37 cellular contexts compared by ENCODE assay signal in genomic region chr16:7074715-7075114, GRCh38.
DNase-seq lines count a peak whose midpoint lies in the region; ATAC-seq, FAIRE-seq and TF ChIP-seq lines count a peak whose summit lies in the region.
"Had no signal": no experiment of that assay in that cellular context is flagged by ENCODE, and none has a peak within 500 bp of the region (broad histone marks: within the 10 kb centered on the region; RNA-seq: fewer than 3 reads in every experiment).

No MANE protein-coding gene starts in this region.

- H3K23ac ChIP-seq in IMR-90 (ENCODE audit: low read depth, low read length) (no peak overlapping the region), H1 (ENCODE audit: insufficient read length) (no peak overlapping the region), trophoblast cell (ENCODE audit: low read length) (no peak overlapping the region)

- TF ChIP-seq POLR2A in HepG2 (IDR thresholded peaks at IDR 0.05; ENCODE audit: insufficient read depth in 1 of 2, low read depth in 2 of 2, low read length in 2 of 2): no peak
- no peak for TF ChIP-seq POLR2A in right lobe of liver (IDR thresholded peaks at IDR 0.05)
- no peak for TF ChIP-seq POLR2A in IMR-90 (IDR thresholded peaks at IDR 0.05; ENCODE audit: low read depth, low read length)
- TF ChIP-seq POLR2A in K562 (conservative IDR thresholded peaks at IDR 0.05): no peak
- no peak for TF ChIP-seq POLR2A in H1 (IDR thresholded peaks at IDR 0.05; ENCODE audit: control extremely low read depth in 1 of 2, low read depth in 2 of 2, low read length in 2 of 2)

- TF ChIP-seq RAD21 in HepG2 (CRISPR knock-in tag; IDR thresholded peaks at IDR 0.05) (no peak), IMR-90 (IDR thresholded peaks at IDR 0.05; ENCODE audit: low read length) (no peak), K562 (CRISPR knock-in tag; conservative IDR thresholded peaks at IDR 0.05 in 1 of 2, IDR thresholded peaks at IDR 0.05 in 1 of 2) (no peak), H1 (IDR thresholded peaks at IDR 0.05 in 1 of 2, conservative IDR thresholded peaks at IDR 0.05 in 1 of 2; ENCODE audit: low read depth in 2 of 2, low read length in 2 of 2) (no peak)

- H2BK120ac ChIP-seq in IMR-90 (ENCODE audit: low read depth, low read length) (no peak overlapping the region), H1 (replicated peaks; ENCODE audit: low read depth, low read length) (no peak overlapping the region), trophoblast cell (ENCODE audit: insufficient read depth, low read length, poor library complexity) (no peak overlapping the region)

- H3K14ac ChIP-seq in IMR-90 (replicated peaks; ENCODE audit: low read depth, low read length) (no peak overlapping the region), H1 (ENCODE audit: insufficient read length) (no peak overlapping the region), trophoblast cell (ENCODE audit: low read length) (no peak overlapping the region)

- H4K91ac ChIP-seq in IMR-90 (ENCODE audit: insufficient read depth, low read depth, low read length) (no peak overlapping the region), H1 (replicated peaks; ENCODE audit: insufficient read length, low read length) (no peak overlapping the region), trophoblast cell (ENCODE audit: low read depth, low read length) (no peak overlapping the region)

- BruUV-seq in HepG2 (replicated peaks; lab: Mats Ljungman, UMichigan) (no TSS peak), IMR-90 (replicated peaks; lab: Mats Ljungman, UMichigan) (no TSS peak), K562 (replicated peaks; lab: Mats Ljungman, UMichigan) (no TSS peak)

- H2BK5ac ChIP-seq in IMR-90 (ENCODE audit: low read depth, low read length, poor library complexity, severe bottlenecking) (no peak overlapping the region), H1 (ENCODE audit: low read depth, low read length) (no peak overlapping the region), trophoblast cell (ENCODE audit: low read depth, low read length, poor library complexity) (no peak overlapping the region)

- FAIRE-seq in HepG2 (lab: Jason Lieb, UNC): peak; percentile 4
- FAIRE-seq in K562 (lab: Jason Lieb, UNC): no peak
- no peak for FAIRE-seq in H1 (lab: Jason Lieb, UNC)
- FAIRE-seq: A204.1, A549, D721Med had no signal

- intact Hi-C loops in HepG2 (cut with micrococcal nuclease; ENCODE audit: unreplicated experiment) (loop anchor here (1.0 kb wide), 1 partner anchor 39 kb away; no protein-coding TSS in a partner anchor), right lobe of liver (cut with DNase I) (no loop called here), IMR-90 (cut with micrococcal nuclease) (no loop called here), K562 (cut with micrococcal nuclease) (no loop called here)
- intact Hi-C loops in activated T-helper 1 cell treated with anti-CD3 and anti-CD28 coated beads, Interleukin-12 subunit alpha, Interleukin-12 subunit beta, Interleukin-2, Interleukin-4 antibody, amounts not matched to agents 30 ng/mL and 10 ng/mL and 1 ng/mL, durations not matched to agents 14 hours and 24 hours and 36 hours (cut with micrococcal nuclease): no loop called here

- no peaks in the 10 kb centered on the region for H3K4me1 Mint-ChIP-seq in activated T-helper 1 cell treated with anti-CD3 and anti-CD28 coated beads, Interleukin-12 subunit alpha, Interleukin-12 subunit beta, Interleukin-2, Interleukin-4 antibody, amounts not matched to agents 30 ng/mL and 10 ng/mL and 1 ng/mL, durations not matched to agents 14 hours and 24 hours and 36 hours (ENCODE audit: low read depth)
- H3K4me1 Mint-ChIP-seq: B cell; CD14-positive monocyte; CD4-positive, alpha-beta memory T cell; CD4-positive, CD25-positive, alpha-beta regulatory T cell; CD8-positive, alpha-beta memory T cell had no signal

- no peak overlapping the region for H2BK20ac ChIP-seq in IMR-90 (ENCODE audit: low read depth, low read length)
- H2BK20ac ChIP-seq in H1 (ENCODE audit: low read length): no peak overlapping the region

- no peaks in the 10 kb centered on the region for H3K23me2 ChIP-seq in H1 (ENCODE audit: low read depth, low read length)

- TF ChIP-seq CTCF in HepG2 (CRISPR knock-in tag; IDR thresholded peaks at IDR 0.05) (no peak), right lobe of liver (IDR thresholded peaks at IDR 0.05) (no peak), IMR-90 (conservative IDR thresholded peaks at IDR 0.05; ENCODE audit: low read depth, low read length) (no peak), K562 (IDR thresholded peaks at IDR 0.05 in 2 of 3, conservative IDR thresholded peaks at IDR 0.05 in 1 of 3; ENCODE audit: insufficient read depth in 2 of 3, low read depth in 1 of 3, low read length in 3 of 3) (no peak), H1 (IDR thresholded peaks at IDR 0.05; ENCODE audit: control extremely low read depth in 1 of 3, insufficient read depth in 1 of 3, low read depth in 1 of 3, low read length in 3 of 3) (no peak)

- H4K5ac ChIP-seq in IMR-90 (ENCODE audit: low read depth, low read length) (no peak overlapping the region), H1 (ENCODE audit: insufficient read length, low read depth, low read length) (no peak overlapping the region)

- H2AK9ac ChIP-seq in IMR-90 (replicated peaks; ENCODE audit: low read depth, low read length, poor library complexity): no peak overlapping the region

- H3K27ac ChIP-seq in HepG2 (ENCODE audit: extremely low read length, insufficient read depth, low read length): no peak overlapping the region
- H3K27ac ChIP-seq in right lobe of liver: no peak overlapping the region
- no peak overlapping the region for H3K27ac ChIP-seq in IMR-90 (ENCODE audit: insufficient read depth, low read length)
- no peak overlapping the region for H3K27ac ChIP-seq in K562 (ENCODE audit: extremely low read depth, low read depth, low read length)
- no peak overlapping the region for H3K27ac ChIP-seq in H1 (ENCODE audit: low read depth, low read length)
- no peak overlapping the region for H3K27ac ChIP-seq in trophoblast cell (ENCODE audit: low read depth, low read length)
- H3K27ac ChIP-seq: 22Rv1; A549; BLaER1; BLaER1 treated with 17β-estradiol and CSF1 and Interleukin-3, amounts not matched to agents 10 nM and 100 nM; C4-2B had no signal

- H3K4ac ChIP-seq in IMR-90 (ENCODE audit: low read depth, low read length) (no peak overlapping the region), H1 (replicated peaks; ENCODE audit: insufficient read length, low read depth, low read length) (no peak overlapping the region), trophoblast cell (ENCODE audit: low read depth, low read length) (no peak overlapping the region)

- dilution Hi-C loops in IMR-90 (cut with HindIII; ENCODE audit: low sequenced_read_pairs, unreplicated experiment): no loop called here

- H3K4me1 ChIP-seq in HepG2 (ENCODE audit: insufficient read depth, low read length): no peaks in the 10 kb centered on the region
- H3K4me1 ChIP-seq in right lobe of liver: no peaks in the 10 kb centered on the region
- no peaks in the 10 kb centered on the region for H3K4me1 ChIP-seq in IMR-90 (ENCODE audit: control insufficient read depth, insufficient read depth, low read length)
- H3K4me1 ChIP-seq in K562 (replicated peaks in 1 of 2; ENCODE audit: control insufficient read depth in 2 of 2, insufficient read depth in 2 of 2, low read length in 2 of 2): no peaks in the 10 kb centered on the region
- H3K4me1 ChIP-seq in H1 (replicated peaks in 1 of 4; ENCODE audit: control insufficient read depth in 3 of 4, insufficient read depth in 4 of 4, low read length in 3 of 4): no peaks in the 10 kb centered on the region
- H3K4me1 ChIP-seq in trophoblast cell (ENCODE audit: control insufficient read depth in 1 of 2, insufficient read depth in 2 of 2, low read length in 2 of 2): no peaks in the 10 kb centered on the region
- H3K4me1 ChIP-seq: A549; BE2C; BLaER1; BLaER1 treated with 17β-estradiol and CSF1 and Interleukin-3, amounts not matched to agents 10 nM and 100 nM; Caco-2 had no signal

- no peak overlapping the region for H3K4me3 Mint-ChIP-seq in activated T-helper 1 cell treated with anti-CD3 and anti-CD28 coated beads, Interleukin-12 subunit alpha, Interleukin-12 subunit beta, Interleukin-2, Interleukin-4 antibody, amounts not matched to agents 30 ng/mL and 10 ng/mL and 1 ng/mL, durations not matched to agents 14 hours and 24 hours and 36 hours
- H3K4me3 Mint-ChIP-seq: B cell; CD14-positive monocyte; CD4-positive, alpha-beta T cell; CD4-positive, CD25-positive, alpha-beta regulatory T cell; CD8-positive, alpha-beta memory T cell; CD8-positive, alpha-beta T cell had no signal

- H3K56ac ChIP-seq in IMR-90 (ENCODE audit: extremely low read depth, insufficient read depth, low read length) (no peak overlapping the region), H1 (replicated peaks; ENCODE audit: insufficient read length, low read depth, low read length) (no peak overlapping the region)

- no peak overlapping the region for H3K4me2 ChIP-seq in HepG2 (ENCODE audit: low read depth, low read length)
- no peak overlapping the region for H3K4me2 ChIP-seq in IMR-90 (ENCODE audit: low read depth, low read length)
- H3K4me2 ChIP-seq in K562 (ENCODE audit: insufficient read depth, low read length): no peak overlapping the region
- H3K4me2 ChIP-seq in H1 (ENCODE audit: insufficient read depth in 1 of 2, low read depth in 2 of 2, low read length in 2 of 2): no peak overlapping the region
- no peak overlapping the region for H3K4me2 ChIP-seq in trophoblast cell (ENCODE audit: low read length)
- H3K4me2 ChIP-seq: A549; BLaER1; BLaER1 treated with 17β-estradiol and CSF1 and Interleukin-3, amounts not matched to agents 10 nM and 100 nM had no signal

- peaks cover 46% of the 10 kb centered on the region for H3K9me3 Mint-ChIP-seq in activated T-helper 1 cell treated with anti-CD3 and anti-CD28 coated beads, Interleukin-12 subunit alpha, Interleukin-12 subunit beta, Interleukin-2, Interleukin-4 antibody, amounts not matched to agents 30 ng/mL and 10 ng/mL and 1 ng/mL, durations not matched to agents 14 hours and 24 hours and 36 hours

- H3K9ac ChIP-seq in HepG2 (ENCODE audit: insufficient read depth, low read depth, low read length): no peak overlapping the region
- no peak overlapping the region for H3K9ac ChIP-seq in IMR-90 (ENCODE audit: low read depth, low read length)
- no peak overlapping the region for H3K9ac ChIP-seq in K562 (ENCODE audit: insufficient read depth in 1 of 2, low read depth in 2 of 2, low read length in 2 of 2)
- H3K9ac ChIP-seq in H1 (replicated peaks in 1 of 4; ENCODE audit: extremely low read depth in 1 of 4, low read depth in 3 of 4, low read length in 3 of 4): no peak overlapping the region
- no peak overlapping the region for H3K9ac ChIP-seq in trophoblast cell (ENCODE audit: low read length)
- H3K9ac ChIP-seq: BLaER1; BLaER1 treated with 17β-estradiol and CSF1 and Interleukin-3, amounts not matched to agents 10 nM and 100 nM had no signal

- no peaks in the 10 kb centered on the region for H3K36me3 Mint-ChIP-seq in activated T-helper 1 cell treated with anti-CD3 and anti-CD28 coated beads, Interleukin-12 subunit alpha, Interleukin-12 subunit beta, Interleukin-2, Interleukin-4 antibody, amounts not matched to agents 30 ng/mL and 10 ng/mL and 1 ng/mL, durations not matched to agents 14 hours and 24 hours and 36 hours (ENCODE audit: low read depth)
- H3K36me3 Mint-ChIP-seq: CD14-positive monocyte; CD4-positive, alpha-beta memory T cell; CD4-positive, CD25-positive, alpha-beta regulatory T cell; CD8-positive, alpha-beta memory T cell; CD8-positive, alpha-beta T cell had no signal

- H3K9me1 ChIP-seq in IMR-90 (ENCODE audit: insufficient read depth, low read length) (no peaks in the 10 kb centered on the region), K562 (ENCODE audit: control insufficient read depth, insufficient read depth, low read length) (no peaks in the 10 kb centered on the region)

- H3K79me1 ChIP-seq in IMR-90 (ENCODE audit: low read depth in 1 of 2, low read length in 2 of 2) (no peaks in the 10 kb centered on the region), H1 (ENCODE audit: low read depth, low read length) (no peaks in the 10 kb centered on the region), trophoblast cell (ENCODE audit: low read length) (no peaks in the 10 kb centered on the region)

- no peak overlapping the region for H2AFZ ChIP-seq in HepG2 (ENCODE audit: low read length)
- H2AFZ ChIP-seq in IMR-90 (replicated peaks; ENCODE audit: low read length, poor library complexity): no peak overlapping the region
- H2AFZ ChIP-seq in K562 (ENCODE audit: low read depth, low read length): no peak overlapping the region
- H2AFZ ChIP-seq in H1 (ENCODE audit: low read length): no peak overlapping the region
- no peak overlapping the region for H2AFZ ChIP-seq in trophoblast cell (ENCODE audit: insufficient read depth, low read length, poor library complexity)

- no peak overlapping the region for H2BK12ac ChIP-seq in H1 (ENCODE audit: low read depth, low read length)
- H2BK12ac ChIP-seq in trophoblast cell (ENCODE audit: low read length): no peak overlapping the region

- 71% methylated on average over 4 of the region's 4 CpGs for WGBS in HepG2 (ENCODE audit: low lambda C conversion rate)
- WGBS in right lobe of liver (ENCODE audit: insufficient coverage, low coverage, low lambda C conversion rate, missing lambda C conversion rate): 63% methylated on average over 3 of the region's 4 CpGs
- no CpG with 5 or more reads among the region's 4 CpGs for WGBS in IMR-90 (ENCODE audit: extremely low coverage in 2 of 2, insufficient read length in 1 of 2), 2 experiments
- WGBS in K562 (ENCODE audit: insufficient coverage, low coverage, missing lambda C conversion rate): 8% methylated on average over 4 of the region's 4 CpGs
- 95% methylated on average over 4 of the region's 4 CpGs; no CpG with 5 or more reads in 1 of the 2 experiments for WGBS in H1 (ENCODE audit: extremely low coverage in 1 of 2, insufficient coverage in 1 of 2, insufficient read length in 1 of 2, insufficient replicate concordance in 2 of 2, low coverage in 1 of 2, low lambda C conversion rate in 2 of 2, missing lambda C conversion rate in 1 of 2), 2 experiments
- WGBS in trophoblast cell (ENCODE audit: extremely low coverage, insufficient coverage, insufficient read length): no CpG with 5 or more reads among the region's 4 CpGs

- H3K36me3 ChIP-seq in HepG2 (replicated peaks in 1 of 2; ENCODE audit: control insufficient read depth in 1 of 2, insufficient read depth in 2 of 2, low read length in 2 of 2) (no peaks in the 10 kb centered on the region), right lobe of liver (no peaks in the 10 kb centered on the region), IMR-90 (ENCODE audit: control insufficient read depth, insufficient read depth, low read length) (no peaks in the 10 kb centered on the region), K562 (ENCODE audit: control insufficient read depth, insufficient read depth, low read length) (no peaks in the 10 kb centered on the region), H1 (ENCODE audit: control insufficient read depth in 2 of 4, insufficient read depth in 4 of 4, low read length in 3 of 4) (no peaks in the 10 kb centered on the region), trophoblast cell (ENCODE audit: control insufficient read depth in 1 of 2, insufficient read depth in 2 of 2, low read length in 2 of 2) (no peaks in the 10 kb centered on the region)
- H3K36me3 ChIP-seq: BE2C; BLaER1; BLaER1 treated with 17β-estradiol and CSF1 and Interleukin-3, amounts not matched to agents 10 nM and 100 nM had no signal

- H3K4me3 ChIP-seq in HepG2 (replicated peaks in 1 of 3; ENCODE audit: insufficient read depth in 1 of 3, low read depth in 2 of 3, low read length in 3 of 3): no peak overlapping the region
- no peak overlapping the region for H3K4me3 ChIP-seq in right lobe of liver
- H3K4me3 ChIP-seq in IMR-90 (ENCODE audit: insufficient read depth, low read depth, low read length): no peak overlapping the region
- no peak overlapping the region for H3K4me3 ChIP-seq in K562
- no peak overlapping the region for H3K4me3 ChIP-seq in H1 (ENCODE audit: extremely low read depth in 1 of 4, insufficient read depth in 2 of 4, low read depth in 3 of 4, low read length in 4 of 4)
- no peak overlapping the region for H3K4me3 ChIP-seq in trophoblast cell (ENCODE audit: low read depth, low read length)
- H3K4me3 ChIP-seq: A549; BLaER1; BLaER1 treated with 17β-estradiol and CSF1 and Interleukin-3, amounts not matched to agents 10 nM and 100 nM had no signal

- CTCF ChIA-PET in HepG2 (lab: Yijun Ruan, JAX; ENCODE audit: low intra/inter-chr PET ratio, low total read pairs) (no interaction called here), IMR-90 (lab: Yijun Ruan, JAX) (no interaction called here), K562 (lab: Yijun Ruan, JAX; ENCODE audit: low intra/inter-chr PET ratio) (no interaction called here), H1 (lab: Charles Lee; ENCODE audit: partially characterized antibody) (no interaction called here)

- ATAC-seq in HepG2 (no peak), right lobe of liver (no peak), IMR-90 (ENCODE audit: low read depth) (no peak), K562 (no peak), GM19397 (IDR thresholded peaks at IDR 0.05; ENCODE audit: unreplicated experiment) (no peak)
- ATAC-seq: A549; CD8-positive, alpha-beta T cell had no signal

- no peak for DNase-seq in HepG2 (ENCODE audit: low spot score)
- no peak for DNase-seq in right lobe of liver
- no peak for DNase-seq in IMR-90
- DNase-seq in K562 (ENCODE audit: extremely low read depth in 1 of 4, low spot score in 3 of 4): no peak
- DNase-seq in H1 (ENCODE audit: low read depth in 1 of 2, low spot score in 2 of 2): no peak
- no peak for DNase-seq in trophoblast cell
- DNase-seq in activated T-helper 1 cell treated with anti-CD3 and anti-CD28 coated beads, Interleukin-12 subunit alpha, Interleukin-12 subunit beta, Interleukin-2, Interleukin-4 antibody, amounts not matched to agents 30 ng/mL and 10 ng/mL and 1 ng/mL, durations not matched to agents 14 hours and 24 hours and 36 hours (ENCODE audit: low spot score): no peak
- DNase-seq: 8988T; ACHN; AML-193; BE2C; C1 segment of cervical spinal cord; Caco-2; Calu3; CD4-positive, alpha-beta memory T cell; CD4-positive, alpha-beta T cell; CD4-positive, CD25-positive, alpha-beta regulatory T cell; CD8-positive, alpha-beta memory T cell; CD8-positive, alpha-beta T cell; COR-L47; DMS 273 treated with DMSO at 0.1 percent for 48 hours; DMS153; DMS53; DMS79; DMS79 treated with DMSO at 0.1 percent for 48 hours; DND-41; EL had no signal

- H4K8ac ChIP-seq in IMR-90 (ENCODE audit: low read depth in 2 of 2, low read length in 2 of 2) (no peak overlapping the region), H1 (ENCODE audit: extremely low read depth, insufficient read depth, low read length) (no peak overlapping the region), trophoblast cell (ENCODE audit: low read depth, low read length) (no peak overlapping the region)

- in situ Hi-C loops in HepG2 (cut with HindIII; ENCODE audit: extremely low pct_ligation_motif_present, low pct_unique_long_range_greater_than_20kb) (no loop called here), IMR-90 (cut with MboI; ENCODE audit: low sequenced_read_pairs) (no loop called here), K562 (cut with MboI) (no loop called here)

- no peaks in the 10 kb centered on the region for H3K79me2 ChIP-seq in HepG2 (ENCODE audit: insufficient read depth, low read length)
- no peaks in the 10 kb centered on the region for H3K79me2 ChIP-seq in K562 (ENCODE audit: control insufficient read depth, insufficient read depth, low read length)
- no peaks in the 10 kb centered on the region for H3K79me2 ChIP-seq in H1 (ENCODE audit: control insufficient read depth in 1 of 2, insufficient read depth in 2 of 2, low read length in 2 of 2)
- no peaks in the 10 kb centered on the region for H3K79me2 ChIP-seq in trophoblast cell (ENCODE audit: control insufficient read depth, insufficient read depth, low read length, poor library complexity)

- H3K27me3 ChIP-seq in HepG2 (ENCODE audit: control insufficient read depth in 1 of 2, insufficient read depth in 2 of 2, low read length in 2 of 2) (no peaks in the 10 kb centered on the region), right lobe of liver (no peaks in the 10 kb centered on the region), IMR-90 (ENCODE audit: control insufficient read depth, insufficient read depth, low read length) (no peaks in the 10 kb centered on the region), K562 (ENCODE audit: control insufficient read depth in 2 of 2, insufficient read depth in 2 of 2, low read length in 2 of 2) (no peaks in the 10 kb centered on the region; a peak in 1 of 5 replicates), H1 (replicated peaks in 1 of 4; ENCODE audit: control insufficient read depth in 3 of 4, extremely low read depth in 1 of 4, insufficient read depth in 3 of 4, low read length in 3 of 4) (no peaks in the 10 kb centered on the region), trophoblast cell (ENCODE audit: insufficient read depth, low read length) (no peaks in the 10 kb centered on the region)
- H3K27me3 ChIP-seq: BE2C; BLaER1; BLaER1 treated with 17β-estradiol and CSF1 and Interleukin-3, amounts not matched to agents 10 nM and 100 nM had no signal

- H3K18ac ChIP-seq in IMR-90 (ENCODE audit: low read depth, low read length) (no peak overlapping the region), H1 (ENCODE audit: extremely low read depth, low read length) (no peak overlapping the region), trophoblast cell (ENCODE audit: low read length) (no peak overlapping the region)

- H3K27ac Mint-ChIP-seq in activated T-helper 1 cell treated with anti-CD3 and anti-CD28 coated beads, Interleukin-12 subunit alpha, Interleukin-12 subunit beta, Interleukin-2, Interleukin-4 antibody, amounts not matched to agents 30 ng/mL and 10 ng/mL and 1 ng/mL, durations not matched to agents 14 hours and 24 hours and 36 hours: no peak overlapping the region
- H3K27ac Mint-ChIP-seq: B cell; CD14-positive monocyte; CD4-positive, alpha-beta memory T cell; CD4-positive, alpha-beta T cell; CD8-positive, alpha-beta memory T cell; CD8-positive, alpha-beta T cell had no signal

- no peak overlapping the region for H4K12ac ChIP-seq in trophoblast cell (ENCODE audit: low read depth, low read length)

- TF ChIP-seq EP300 in HepG2 (IDR thresholded peaks at IDR 0.05; ENCODE audit: low read depth in 2 of 2, low read length in 2 of 2) (no peak), HepG2 (CRISPR knock-in tag; IDR thresholded peaks at IDR 0.05; ENCODE audit: borderline replicate concordance) (no peak), K562 (IDR thresholded peaks at IDR 0.05; ENCODE audit: low read length) (no peak), H1 (IDR thresholded peaks at IDR 0.05; ENCODE audit: borderline replicate concordance in 1 of 2, low read depth in 2 of 2, low read length in 2 of 2) (no peak)

- H4K20me1 ChIP-seq in HepG2 (ENCODE audit: insufficient read depth, low read length) (no peaks in the 10 kb centered on the region), IMR-90 (ENCODE audit: insufficient read depth, low read length) (no peaks in the 10 kb centered on the region), K562 (replicated peaks; ENCODE audit: control insufficient read depth, insufficient read depth, low read length) (no peaks in the 10 kb centered on the region), H1 (replicated peaks in 1 of 2; ENCODE audit: control insufficient read depth in 1 of 2, insufficient read depth in 2 of 2, low read length in 2 of 2) (no peaks in the 10 kb centered on the region)
- H4K20me1 ChIP-seq: BLaER1; BLaER1 treated with 17β-estradiol and CSF1 and Interleukin-3, amounts not matched to agents 10 nM and 100 nM had no signal

- H3K27me3 Mint-ChIP-seq in activated T-helper 1 cell treated with anti-CD3 and anti-CD28 coated beads, Interleukin-12 subunit alpha, Interleukin-12 subunit beta, Interleukin-2, Interleukin-4 antibody, amounts not matched to agents 30 ng/mL and 10 ng/mL and 1 ng/mL, durations not matched to agents 14 hours and 24 hours and 36 hours (ENCODE audit: insufficient read depth): no peaks in the 10 kb centered on the region
- H3K27me3 Mint-ChIP-seq: B cell; CD4-positive, alpha-beta memory T cell; CD4-positive, alpha-beta T cell; CD4-positive, CD25-positive, alpha-beta regulatory T cell; CD8-positive, alpha-beta memory T cell had no signal

- H3K9me3 ChIP-seq in HepG2 (ENCODE audit: low read length) (0 out of 2 replicates have a peak, but pooled peaks cover 4% of the 10 kb centered on the region), right lobe of liver (no peaks in the 10 kb centered on the region), IMR-90 (ENCODE audit: control insufficient read depth, insufficient read depth, low read length) (peaks cover 7% of the 10 kb centered on the region; the same call in 1 of the 2 replicates), K562 (replicated peaks; ENCODE audit: control insufficient read depth, insufficient read depth, low read depth, low read length) (no peaks in the 10 kb centered on the region), H1 (ENCODE audit: insufficient read depth in 2 of 2, low read depth in 1 of 2, low read length in 1 of 2) (no peaks in the 10 kb centered on the region), trophoblast cell (ENCODE audit: insufficient read depth, low read depth, low read length) (no peaks in the 10 kb centered on the region)
- H3K9me3 ChIP-seq: A549, BE2C, BLaER1, Caco-2 had no signal

- no peak overlapping the region for H2AK5ac ChIP-seq in IMR-90 (ENCODE audit: low read depth, low read length)
- H2AK5ac ChIP-seq in H1 (ENCODE audit: low read depth, low read length): no peak overlapping the region
- H2AK5ac ChIP-seq in trophoblast cell (ENCODE audit: low read length): no peak overlapping the region

- H2BK15ac ChIP-seq in IMR-90 (ENCODE audit: low read depth, low read length) (no peak overlapping the region), H1 (ENCODE audit: low read length) (no peak overlapping the region)

- POLR2A ChIA-PET in HepG2 (lab: Yijun Ruan, JAX) (no interaction called here), IMR-90 (lab: Charles Lee; ENCODE audit: unreplicated experiment) (no interaction called here), K562 (lab: Yijun Ruan, JAX) (no interaction called here), H1 (lab: Charles Lee; ENCODE audit: partially characterized antibody) (no interaction called here)

Comparison
In these comparisons a context has a peak if more than half of its experiments do, and no peak if none do; other contexts are left out.
1. Of the 241 proteins assayed by ChIP-seq in both HepG2 and K562: peak only in HepG2: none; only in K562: none; in both: CEBPB; in neither: 239; mixed calls (peak in some experiments, not most) for 1.